ENCODE assay signal across 8 cellular contexts in the genomic region with DNA sequence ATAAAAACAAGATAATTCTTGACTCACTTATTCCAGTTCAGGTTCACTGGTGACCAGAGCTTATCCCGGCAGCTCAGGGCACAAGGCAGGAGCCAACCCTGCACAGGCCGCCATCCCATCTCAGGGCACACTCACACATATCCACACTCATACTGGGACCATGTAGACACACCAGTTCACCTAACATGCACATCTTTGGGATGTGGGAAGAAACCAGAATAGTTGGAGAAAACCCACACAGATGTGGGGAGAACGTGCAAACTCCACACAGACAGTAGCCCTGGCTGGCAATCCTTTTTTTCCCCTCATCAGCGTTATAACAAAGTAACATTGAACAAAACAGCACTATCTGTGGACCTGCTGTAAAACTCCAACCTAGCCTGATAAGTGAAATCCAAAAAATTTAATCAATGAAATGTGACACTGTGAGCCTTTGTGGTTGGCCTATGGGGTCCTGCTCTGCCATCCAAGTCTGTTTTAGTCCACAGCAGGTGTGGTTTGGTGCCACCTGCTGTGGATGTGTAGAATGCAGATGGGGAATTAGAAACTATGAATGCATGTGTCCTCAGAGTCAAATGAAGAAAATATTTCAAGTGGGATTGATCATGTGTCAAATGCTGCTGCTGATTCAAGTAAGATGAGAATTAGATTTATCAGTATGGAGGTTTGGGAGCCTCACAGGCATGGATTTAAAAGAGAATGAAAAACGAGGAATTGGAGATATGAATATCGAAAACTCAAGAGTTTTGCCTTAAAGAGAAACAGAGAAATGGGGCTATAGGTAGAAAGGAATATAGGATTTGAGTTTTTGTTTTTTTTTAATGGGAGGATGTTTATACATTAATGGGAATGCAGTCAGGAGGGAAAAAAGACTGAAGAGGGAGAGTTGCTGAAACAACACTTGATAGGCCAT. TPM values are rescaled to one million over a fixed set of nuclear protein-coding genes. Genes with fewer than 3 reads are reported as not detected.
DNase-seq lines count a peak whose midpoint lies in the region; ATAC-seq and TF ChIP-seq lines count a peak whose summit lies in the region.

No MANE protein-coding gene starts in this region.

- no peak overlapping the region for H2AK5ac ChIP-seq in mesenchymal stem cell (ENCODE audit: low read length, severe bottlenecking)

- no peak overlapping the region for H2BK15ac ChIP-seq in mesenchymal stem cell (ENCODE audit: low read depth, poor library complexity, severe bottlenecking)

- H3K18ac ChIP-seq in mesenchymal stem cell (ENCODE audit: low read depth in 1 of 2, low read length in 2 of 2) = no peak overlapping the region

- no peak overlapping the region for H3K4ac ChIP-seq in mesenchymal stem cell (ENCODE audit: low read depth in 1 of 2, low read length in 2 of 2)

- H2BK5ac ChIP-seq in mesenchymal stem cell (ENCODE audit: low read depth, low read length, poor library complexity, severe bottlenecking) = no peak overlapping the region

- H4K91ac ChIP-seq in mesenchymal stem cell (ENCODE audit: low read length) = no peak overlapping the region

- H3K79me1 ChIP-seq in mesenchymal stem cell (replicated peaks; ENCODE audit: low read length, poor library complexity, severe bottlenecking) = peaks cover 17% of the 10 kb centered on the region

- no peak overlapping the region for H2AFZ ChIP-seq in mesenchymal stem cell (ENCODE audit: low read depth, low read length)

- DNase-seq in activated effector memory CD4-positive, alpha-beta T cell treated with anti-CD3 and anti-CD28 coated beads, Interleukin-2, amount 50 U/mL, for 16 hours = peak; percentile 73
- DNase-seq in activated effector memory CD4-positive, alpha-beta T cell treated with Interleukin-2 at 50 U/mL for 16 hours = no peak
- DNase-seq in NCI-H1694 treated with DMSO at 0.1 percent for 48 hours (lab: John Stamatoyannopoulos, UW) (peak; percentile 60), dermis microvascular lymphatic vessel endothelial cell (ENCODE audit: low read depth in 2 of 2) (peak; percentile 26 to 57), mesenchymal stem cell (peak; percentile 56)

- H3K4me2 ChIP-seq in mesenchymal stem cell (ENCODE audit: low read length, poor library complexity, severe bottlenecking) = no peak overlapping the region

- WGBS in mesenchymal stem cell = 99% methylated on average over 5 of the region's 6 CpGs

- peak; percentile 61 for TF ChIP-seq CTCF in WI38 (IDR thresholded peaks at IDR 0.05; ENCODE audit: low read depth, low read length)

- no peaks in the 10 kb centered on the region for H3K9me3 ChIP-seq in mesenchymal stem cell (ENCODE audit: control insufficient read depth, low read length)
- no peaks in the 10 kb centered on the region for H3K9me3 ChIP-seq in subcutaneous abdominal adipose tissue (ENCODE audit: control insufficient read depth in 5 of 5, low read length in 5 of 5)

- H3K4me1 ChIP-seq in mesenchymal stem cell (ENCODE audit: control insufficient read depth, insufficient read depth, low read depth, low read length) (peaks cover 3% of the 10 kb centered on the region), subcutaneous abdominal adipose tissue (ENCODE audit: control insufficient read depth in 5 of 5, insufficient read depth in 5 of 5, low read length in 5 of 5) (peaks cover 0 to 6% (median 0%) of the 10 kb centered on the region in 5 donors)

- H3K23ac ChIP-seq in mesenchymal stem cell (ENCODE audit: low read length in 2 of 2) = no peak overlapping the region

- H3K27ac ChIP-seq in mesenchymal stem cell (ENCODE audit: low read length, poor library complexity, severe bottlenecking) = no peak overlapping the region
- peak overlapping the region; percentile 54 for H3K27ac ChIP-seq in subcutaneous abdominal adipose tissue (ENCODE audit: low read depth, low read length)

- H2BK120ac ChIP-seq in mesenchymal stem cell (ENCODE audit: low read depth, low read length) = no peak overlapping the region

- no peak overlapping the region for H2BK12ac ChIP-seq in mesenchymal stem cell (ENCODE audit: low read length in 2 of 2)

- no peak overlapping the region for H3K4me3 ChIP-seq in WI38 (ENCODE audit: low read depth, low read length)
- no peak overlapping the region for H3K4me3 ChIP-seq in mesenchymal stem cell (ENCODE audit: insufficient read depth in 1 of 2, low read depth in 1 of 2, low read length in 2 of 2)
- no peak overlapping the region for H3K4me3 ChIP-seq in subcutaneous abdominal adipose tissue (ENCODE audit: low read depth in 1 of 5, low read length in 5 of 5)

- no peak overlapping the region for H3K14ac ChIP-seq in mesenchymal stem cell (ENCODE audit: low read length in 2 of 2)

- H3K9ac ChIP-seq in mesenchymal stem cell (ENCODE audit: low read length) (no peak overlapping the region), subcutaneous abdominal adipose tissue (ENCODE audit: low read length in 5 of 5) (peak overlapping the region in 1 of 5 donors; percentile 6)

- ATAC-seq in HG02571 (IDR thresholded peaks at IDR 0.05; ENCODE audit: unreplicated experiment) = peak; percentile 66

- H3K36me3 ChIP-seq in mesenchymal stem cell (ENCODE audit: control insufficient read depth in 1 of 2, insufficient read depth in 2 of 2, low read depth in 1 of 2, low read length in 2 of 2) (peaks cover 15 to 99% of the 10 kb centered on the region in 2 experiments), subcutaneous abdominal adipose tissue (ENCODE audit: control insufficient read depth in 5 of 5, insufficient read depth in 5 of 5, low read length in 5 of 5) (peaks cover 63 to 97% (median 86%) of the 10 kb centered on the region in 5 donors)

- no peaks in the 10 kb centered on the region for H3K27me3 ChIP-seq in mesenchymal stem cell (ENCODE audit: control insufficient read depth in 1 of 2, insufficient read depth in 1 of 2, low read length in 2 of 2)
- H3K27me3 ChIP-seq in subcutaneous abdominal adipose tissue (ENCODE audit: control insufficient read depth in 5 of 5, insufficient read depth in 4 of 5, low read length in 5 of 5) = no peaks in the 10 kb centered on the region

- no peak overlapping the region for H4K8ac ChIP-seq in mesenchymal stem cell (ENCODE audit: low read length)

RNA-seq across cellular contexts. Expression of a gene that starts 47.0 kb away (rescaled TPM):
- 69.8 and 153 TPM in 2 replicates for total RNA-seq in dermis microvascular lymphatic vessel endothelial cell
- 101 TPM for polyA plus RNA-seq in mesenchymal stem cell (2013, experiment 1 of 2)
- 106 TPM for polyA plus RNA-seq in mesenchymal stem cell (2013, experiment 2 of 2)
